11 cellular contexts compared by ENCODE assay signal in the genomic region with DNA sequence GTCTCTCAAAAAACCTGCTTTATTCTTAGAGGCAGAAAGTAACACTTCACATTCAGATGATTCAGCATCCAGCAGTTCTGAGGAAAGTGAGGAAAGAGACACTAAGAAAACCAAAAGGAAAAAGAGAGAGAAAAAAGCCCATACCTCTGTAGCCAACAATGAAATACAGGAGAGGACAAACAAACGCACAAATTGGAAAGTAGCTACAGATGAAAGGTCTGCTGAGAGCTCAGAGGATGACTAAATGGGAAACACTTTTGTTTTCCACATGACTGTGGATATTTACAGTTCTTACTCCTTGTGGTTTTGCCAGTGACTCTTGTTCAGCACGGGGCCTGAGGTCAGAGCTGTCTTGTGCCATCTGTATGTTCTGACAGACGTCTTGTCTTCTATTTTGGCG. TPM values are rescaled to one million over a fixed set of nuclear protein-coding genes. Genes with fewer than 3 reads are reported as not detected.
A peak's percentile ranks its signal among the peaks of the same experiment; 100 is the strongest.
DNase-seq lines count a peak whose midpoint lies in the region; ATAC-seq and TF ChIP-seq lines count a peak whose summit lies in the region.
"Had no signal": no experiment of that assay in that cellular context is flagged by ENCODE, and none has a peak within 500 bp of the region (broad histone marks: within the 10 kb centered on the region; RNA-seq: fewer than 3 reads in every experiment).

No MANE protein-coding gene starts in this region.

- no peaks in the 10 kb centered on the region for H3K27me3 ChIP-seq in CD8-positive, alpha-beta memory T cell (ENCODE audit: insufficient read depth, low read length, poor library complexity, severe bottlenecking)
- no peaks in the 10 kb centered on the region for H3K27me3 ChIP-seq in tibial artery
- H3K27me3 ChIP-seq: upper lobe of left lung had no signal

- no peak overlapping the region for H3K4me3 ChIP-seq in CD8-positive, alpha-beta memory T cell (ENCODE audit: low read length)
- no peak overlapping the region for H3K4me3 ChIP-seq in tibial artery
- H3K4me3 ChIP-seq: upper lobe of left lung had no signal

- peaks cover 0 to 2% (median 0%) of the 10 kb centered on the region in 5 donors for H3K9me3 Mint-ChIP-seq in CD8-positive, alpha-beta memory T cell
- no peaks in the 10 kb centered on the region for H3K9me3 Mint-ChIP-seq in activated naive CD4-positive, alpha-beta T cell treated with anti-CD3 and anti-CD28 coated beads, Interleukin-2, amount 50 U/mL, for 72 hours
- no peaks in the 10 kb centered on the region for H3K9me3 Mint-ChIP-seq in natural killer cell treated with Interleukin-12 subunit alpha and Interleukin-12 subunit beta and Interleukin-15 and Interleukin-18, amount 100 ng/mL, for 72 hours

- no peak for DNase-seq in CD8-positive, alpha-beta memory T cell
- DNase-seq in HS-5 (ENCODE audit: low read depth) (peak; percentile 32), tibial artery (no peak), SHP77 treated with DMSO at 0.1 percent for 48 hours (lab: John Stamatoyannopoulos, UW) (no peak)
- peak in 1 of 2 donors; percentile 28 for DNase-seq in activated naive CD4-positive, alpha-beta T cell treated with anti-CD3 and anti-CD28 coated beads, Interleukin-2, amount 50 U/mL, for 72 hours (ENCODE audit: low spot score in 2 of 2)
- DNase-seq in natural killer cell treated with Interleukin-12 subunit alpha and Interleukin-12 subunit beta and Interleukin-15 and Interleukin-18, amount 100 ng/mL, for 72 hours (ENCODE audit: low spot score) = no peak
- DNase-seq: cerebellar nuclear complex, T1000, upper lobe of left lung had no signal

- peaks cover 5 to 82% (median 19%) of the 10 kb centered on the region in 3 donors for H3K36me3 Mint-ChIP-seq in CD8-positive, alpha-beta memory T cell
- peaks cover 33 to 51% of the 10 kb centered on the region in 2 donors for H3K36me3 Mint-ChIP-seq in activated naive CD4-positive, alpha-beta T cell treated with anti-CD3 and anti-CD28 coated beads, Interleukin-2, amount 50 U/mL, for 72 hours
- H3K36me3 Mint-ChIP-seq in natural killer cell treated with Interleukin-12 subunit alpha and Interleukin-12 subunit beta and Interleukin-15 and Interleukin-18, amount 100 ng/mL, for 72 hours = peaks cover 45% of the 10 kb centered on the region

- CTCF ChIA-PET in CD8-positive, alpha-beta memory T cell (lab: Charles Lee) = interaction anchor here (1.1 kb wide), 1 partner anchor 14 kb away, joined by 3 read pairs; no protein-coding TSS in a partner anchor

- peaks cover 30% of the 10 kb centered on the region for H3K36me3 ChIP-seq in CD8-positive, alpha-beta memory T cell (ENCODE audit: insufficient read depth, low read length)
- H3K36me3 ChIP-seq in tibial artery = peaks cover 57 to 70% (median 68%) of the 10 kb centered on the region in 3 donors

- H3K27ac ChIP-seq in CD8-positive, alpha-beta memory T cell (ENCODE audit: low read depth, low read length) = no peak overlapping the region
- H3K27ac ChIP-seq in tibial artery = no peak overlapping the region
- H3K27ac ChIP-seq: upper lobe of left lung had no signal

- H3K27me3 Mint-ChIP-seq in CD8-positive, alpha-beta memory T cell = no peaks in the 10 kb centered on the region
- H3K27me3 Mint-ChIP-seq in natural killer cell treated with Interleukin-12 subunit alpha and Interleukin-12 subunit beta and Interleukin-15 and Interleukin-18, amount 100 ng/mL, for 72 hours = no peaks in the 10 kb centered on the region

- intact Hi-C loops in tibial artery (cut with DNase I; ENCODE audit: low total_unique reads) = no loop called here

- TF ChIP-seq CTCF in tibial artery (IDR thresholded peaks at IDR 0.05) = no peak

- H3K9me3 ChIP-seq in CD8-positive, alpha-beta memory T cell (ENCODE audit: low read length) = no peaks in the 10 kb centered on the region
- no peaks in the 10 kb centered on the region for H3K9me3 ChIP-seq in tibial artery
- H3K9me3 ChIP-seq: upper lobe of left lung had no signal

- POLR2A ChIA-PET in CD8-positive, alpha-beta memory T cell (lab: Charles Lee) = no interaction called here

- peaks cover 16% of the 10 kb centered on the region for H3K4me1 ChIP-seq in CD8-positive, alpha-beta memory T cell (ENCODE audit: insufficient read depth, low read length)
- peaks cover 0 to 15% (median 14%) of the 10 kb centered on the region in 4 donors for H3K4me1 ChIP-seq in tibial artery

- H3K27ac Mint-ChIP-seq in CD8-positive, alpha-beta memory T cell = peak overlapping the region in 6 of 8 donors; percentile 3 to 54 (median 47)
- peak overlapping the region; percentile 37 to 86 for H3K27ac Mint-ChIP-seq in activated naive CD4-positive, alpha-beta T cell treated with anti-CD3 and anti-CD28 coated beads, Interleukin-2, amount 50 U/mL, for 72 hours
- peak overlapping the region; percentile 43 to 50 for H3K27ac Mint-ChIP-seq in natural killer cell treated with Interleukin-12 subunit alpha and Interleukin-12 subunit beta and Interleukin-15 and Interleukin-18, amount 100 ng/mL, for 72 hours

- peaks cover 29 to 44% (median 30%) of the 10 kb centered on the region in 3 donors for H3K4me1 Mint-ChIP-seq in CD8-positive, alpha-beta memory T cell
- peaks cover 36 to 38% of the 10 kb centered on the region in 2 donors for H3K4me1 Mint-ChIP-seq in natural killer cell treated with Interleukin-12 subunit alpha and Interleukin-12 subunit beta and Interleukin-15 and Interleukin-18, amount 100 ng/mL, for 72 hours (ENCODE audit: low read depth in 2 of 2)

- ATAC-seq in activated naive CD4-positive, alpha-beta T cell treated with anti-CD3 and anti-CD28 coated beads, Interleukin-2, amount 50 U/mL, for 72 hours = peak; percentile 33 to 81
- peak in 1 of 2 donors; percentile 70 for ATAC-seq in natural killer cell treated with Interleukin-12 subunit alpha and Interleukin-12 subunit beta and Interleukin-15 and Interleukin-18, amount 100 ng/mL, for 72 hours
- ATAC-seq in GM21723 (IDR thresholded peaks at IDR 0.05; ENCODE audit: unreplicated experiment) (no peak), HG03439 (IDR thresholded peaks at IDR 0.05; ENCODE audit: unreplicated experiment) (no peak)

- H3K4me3 Mint-ChIP-seq in CD8-positive, alpha-beta memory T cell = peak overlapping the region in 1 of 7 donors; percentile 3
- H3K4me3 Mint-ChIP-seq in natural killer cell treated with Interleukin-12 subunit alpha and Interleukin-12 subunit beta and Interleukin-15 and Interleukin-18, amount 100 ng/mL, for 72 hours = peak overlapping the region; percentile 52

RNA-seq across cellular contexts. Expression of gene TIMM8B, which starts 3.8 kb away (rescaled TPM):
- 10 to 100 TPM; 71.9 to 73.5 TPM for total RNA-seq in CD8-positive, alpha-beta memory T cell
- polyA plus RNA-seq in CD8-positive, alpha-beta memory T cell = 70.6 TPM
- total RNA-seq in activated naive CD4-positive, alpha-beta T cell treated with anti-CD3 and anti-CD28 coated beads, Interleukin-2, amount 50 U/mL, for 72 hours = 10 to 100 TPM; 33.5 to 49.4 TPM
- 10 to 100 TPM; 54.6 to 71.1 TPM for total RNA-seq in natural killer cell treated with Interleukin-12 subunit alpha and Interleukin-12 subunit beta and Interleukin-15 and Interleukin-18, amount 100 ng/mL, for 72 hours

RNA-seq across cellular contexts. Expression of gene SDHD, which starts 3.9 kb away (rescaled TPM):
- 100 to 1,000 TPM; 125 to 133 TPM for total RNA-seq in CD8-positive, alpha-beta memory T cell
- 154 TPM for polyA plus RNA-seq in CD8-positive, alpha-beta memory T cell
- total RNA-seq in activated naive CD4-positive, alpha-beta T cell treated with anti-CD3 and anti-CD28 coated beads, Interleukin-2, amount 50 U/mL, for 72 hours = 100 to 1,000 TPM; 106 to 115 TPM
- 10 to 100 TPM; 71.2 to 82.3 TPM for total RNA-seq in natural killer cell treated with Interleukin-12 subunit alpha and Interleukin-12 subunit beta and Interleukin-15 and Interleukin-18, amount 100 ng/mL, for 72 hours

RNA-seq across cellular contexts. Expression of gene NKAPD1, which starts 8.6 kb away (rescaled TPM):
- 10 to 100 TPM; 22.0 to 22.6 TPM for total RNA-seq in CD8-positive, alpha-beta memory T cell
- polyA plus RNA-seq in CD8-positive, alpha-beta memory T cell = 13.4 TPM
- total RNA-seq in activated naive CD4-positive, alpha-beta T cell treated with anti-CD3 and anti-CD28 coated beads, Interleukin-2, amount 50 U/mL, for 72 hours = 10 to 100 TPM; 16.9 to 20.1 TPM
- 10 to 100 TPM; 15.8 to 21.1 TPM for total RNA-seq in natural killer cell treated with Interleukin-12 subunit alpha and Interleukin-12 subunit beta and Interleukin-15 and Interleukin-18, amount 100 ng/mL, for 72 hours

RNA-seq across cellular contexts. Expression of gene PIH1D2, which starts 8.9 kb away (rescaled TPM):
- under 1 TPM; 0.38 to 0.57 TPM for total RNA-seq in CD8-positive, alpha-beta memory T cell
- not detected for polyA plus RNA-seq in CD8-positive, alpha-beta memory T cell
- 1 to 10 TPM; 1.2 to 2.5 TPM for total RNA-seq in activated naive CD4-positive, alpha-beta T cell treated with anti-CD3 and anti-CD28 coated beads, Interleukin-2, amount 50 U/mL, for 72 hours
- under 1 TPM in 1 of 2 donors, not detected in 1; 0.48 TPM for total RNA-seq in natural killer cell treated with Interleukin-12 subunit alpha and Interleukin-12 subunit beta and Interleukin-15 and Interleukin-18, amount 100 ng/mL, for 72 hours

RNA-seq across cellular contexts. Expression of gene DLAT, which starts 57.5 kb away (rescaled TPM):
- total RNA-seq in CD8-positive, alpha-beta memory T cell = 10 to 100 TPM; 61.1 to 62.2 TPM
- polyA plus RNA-seq in CD8-positive, alpha-beta memory T cell = 22.1 TPM
- total RNA-seq in activated naive CD4-positive, alpha-beta T cell treated with anti-CD3 and anti-CD28 coated beads, Interleukin-2, amount 50 U/mL, for 72 hours = 10 to 100 TPM; 37.4 to 46.4 TPM
- total RNA-seq in natural killer cell treated with Interleukin-12 subunit alpha and Interleukin-12 subunit beta and Interleukin-15 and Interleukin-18, amount 100 ng/mL, for 72 hours = 10 to 100 TPM; 37.3 to 40.9 TPM

Comparison
In these comparisons a context has a peak if more than half of its experiments do, and no peak if none do; other contexts are left out.
1. ATAC-seq: peak in activated naive CD4-positive, alpha-beta T cell treated with anti-CD3 and anti-CD28 coated beads, Interleukin-2, amount 50 U/mL, for 72 hours (2 of 2); none in GM21723 (single experiment) and HG03439 (single experiment).
2. Peak in every context shown above with its lines, with median percentiles within 50 percentile points of each other: H3K27ac Mint-ChIP-seq.